Comparison of ENCODE assay signal across 1 cellular context in genomic region chr19:35004517-35005255, GRCh38.
TF ChIP-seq lines count a peak whose summit lies in the region.

No MANE protein-coding gene starts in this region.

TF ChIP-seq in GM12878, 131 proteins besides CTCF, POLR2A, EP300 and RAD21:
- peak; percentile 35; the same call in 1 of the 2 replicates for TF ChIP-seq POLR2AphosphoS5 (IDR thresholded peaks at IDR 0.05; ENCODE audit: low read length)
- no peak for TF ChIP-seq STAT3 (IDR thresholded peaks at IDR 0.05; ENCODE audit: low read depth, low read length)
